ENCODE assay signal across 16 cellular contexts in genomic region chr7:158470336-158470735, GRCh38.
"Had no signal": no experiment of that assay in that cellular context is flagged by ENCODE, and none has a peak within 500 bp of the region (broad histone marks: within the 10 kb centered on the region; RNA-seq: fewer than 3 reads in every experiment).

No MANE protein-coding gene starts in this region.

- H3K9me3 ChIP-seq: lower lobe of right lung, neutrophil had no signal

- H3K4me3 ChIP-seq: lower lobe of right lung, smooth muscle cell had no signal

- ATAC-seq: activated CD4-positive, CD25-positive, alpha-beta regulatory T cell treated with anti-CD3 and anti-CD28 coated beads, Interleukin-2, amount 50 U/mL, for 24 hours; lower lobe of right lung; naive thymus-derived CD4-positive, alpha-beta T cell; right cardiac atrium; stimulated activated naive B cell treated with anti-CD40 and anti-IgM and Interleukin-4, amounts not matched to agents 10 μg/mL and 1 μg/mL and 100 μg/mL, for 72 hours had no signal

- DNase-seq: activated CD4-positive, alpha-beta T cell treated with anti-CD3 and anti-CD28 coated beads, Interleukin-2, amount 50 U/mL, for 4 hours; activated gamma-delta T cell; activated T-cell treated with anti-CD3 and anti-CD28 coated beads, Interleukin-2, amount 50 U/mL, for 24 hours; dermis blood vessel endothelial cell; erythroblast; immature natural killer cell; lower lobe of right lung; midbrain; naive thymus-derived CD4-positive, alpha-beta T cell; right cardiac atrium; stimulated activated CD4-positive, alpha-beta T cell treated with anti-CD3 and anti-CD28 coated beads, Interleukin-1b, Interleukin-23, amount 100 ng/mL, for 48 hours; stimulated activated naive B cell treated with anti-CD40 and anti-IgM and Interleukin-4, amounts not matched to agents 10 μg/mL and 1 μg/mL and 100 μg/mL, for 72 hours had no signal

- FAIRE-seq: TTC549 had no signal

- H3K36me3 ChIP-seq: lower lobe of right lung, neutrophil had no signal

- H3K27ac ChIP-seq: lower lobe of right lung, neutrophil had no signal
